Comparison of ENCODE assay signal across 16 cellular contexts in the genomic region with DNA sequence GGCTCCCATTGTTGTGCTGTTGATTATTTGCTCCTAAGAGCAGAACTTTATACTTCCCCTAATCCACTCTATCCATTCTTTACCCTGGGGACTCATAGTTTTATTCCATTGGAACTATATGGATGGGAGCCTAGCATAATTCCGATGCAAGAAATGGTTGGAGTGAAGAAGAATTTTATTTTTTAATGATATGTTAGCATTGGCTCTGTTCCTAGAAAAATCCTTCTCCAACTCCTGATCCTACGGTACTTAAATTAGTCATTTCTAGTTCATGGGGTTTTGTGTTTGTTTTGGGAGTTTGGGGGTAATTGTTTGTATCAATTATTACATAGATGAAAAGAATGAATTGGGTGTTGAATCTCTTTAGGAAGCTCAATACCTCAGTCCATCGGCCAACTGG.
DNase-seq lines count a peak whose midpoint lies in the region; ATAC-seq and TF ChIP-seq lines count a peak whose summit lies in the region.
"Had no signal": no experiment of that assay in that cellular context is flagged by ENCODE, and none has a peak within 500 bp of the region (broad histone marks: within the 10 kb centered on the region; RNA-seq: fewer than 3 reads in every experiment).

No MANE protein-coding gene starts in this region.

- H3K27me3 ChIP-seq in PC-3 (ENCODE audit: low read length) (no peaks in the 10 kb centered on the region), subcutaneous abdominal adipose tissue (ENCODE audit: control insufficient read depth in 5 of 5, insufficient read depth in 4 of 5, low read length in 5 of 5) (no peaks in the 10 kb centered on the region), upper lobe of right lung (no peaks in the 10 kb centered on the region)
- H3K27me3 ChIP-seq: BE2C had no signal

- CTCF ChIA-PET in PC-3 (lab: Charles Lee), result no interaction called here

- no peak overlapping the region for H2AFZ ChIP-seq in PC-3 (ENCODE audit: low read length)

- TF ChIP-seq CTCF in PC-3 (conservative IDR thresholded peaks at IDR 0.05; ENCODE audit: low read depth, low read length), result no peak
- TF ChIP-seq CTCF in upper lobe of right lung (IDR thresholded peaks at IDR 0.05), result no peak

- ATAC-seq in PC-3, result peak; percentile 79
- ATAC-seq in upper lobe of right lung, result no peak

- H3K9me2 ChIP-seq in PC-3 (replicated peaks; ENCODE audit: low read length), result no peaks in the 10 kb centered on the region

- H3K4me1 ChIP-seq in PC-3 (ENCODE audit: insufficient read depth, low read length) (peaks cover 15% of the 10 kb centered on the region), subcutaneous abdominal adipose tissue (ENCODE audit: control insufficient read depth in 5 of 5, insufficient read depth in 5 of 5, low read length in 5 of 5) (peaks cover 0 to 38% (median 32%) of the 10 kb centered on the region in 5 donors), upper lobe of right lung (peaks cover 14% of the 10 kb centered on the region)
- H3K4me1 ChIP-seq: BE2C had no signal

- H3K9me3 ChIP-seq in PC-3 (ENCODE audit: low read length) (no peaks in the 10 kb centered on the region), subcutaneous abdominal adipose tissue (ENCODE audit: control insufficient read depth in 5 of 5, low read length in 5 of 5) (peaks cover 0 to 3% (median 0%) of the 10 kb centered on the region in 5 donors), upper lobe of right lung (no peaks in the 10 kb centered on the region)
- H3K9me3 ChIP-seq: BE2C had no signal

- H4K20me1 ChIP-seq in PC-3 (ENCODE audit: low read length), result no peaks in the 10 kb centered on the region

- BruUV-seq in PC-3 (replicated peaks; lab: Mats Ljungman, UMichigan), result no TSS peak

- 0 out of 2 replicates have a peak overlapping the region, but pooled peaks have one; percentile 1 for H3K27ac ChIP-seq in PC-3 (ENCODE audit: low read length)
- H3K27ac ChIP-seq in subcutaneous abdominal adipose tissue (ENCODE audit: low read depth, low read length), result peak overlapping the region; percentile 39
- no peak overlapping the region for H3K27ac ChIP-seq in upper lobe of right lung

- POLR2A ChIA-PET in PC-3 (lab: Charles Lee; ENCODE audit: unreplicated experiment), result no interaction called here

- no peak overlapping the region for H3K9ac ChIP-seq in PC-3 (ENCODE audit: low read length)
- no peak overlapping the region for H3K9ac ChIP-seq in subcutaneous abdominal adipose tissue (ENCODE audit: low read length in 5 of 5)

- no peaks in the 10 kb centered on the region for H3K79me2 ChIP-seq in PC-3 (ENCODE audit: low read length)

- intact Hi-C loops in PC-3 (cut with micrococcal nuclease), result loop anchor here (10.0 kb wide), 1 partner anchor 128 kb away; no protein-coding TSS in a partner anchor
- intact Hi-C loops in upper lobe of right lung (cut with DNase I), result no loop called here

- no peaks in the 10 kb centered on the region for H3F3A ChIP-seq in PC-3 (ENCODE audit: low read length, unreplicated experiment)

- DNase-seq in PC-3 (peak; percentile 64), astrocyte of the hippocampus (ENCODE audit: low read depth, low spot score) (peak; percentile 36), fibroblast of peridontal ligament (ENCODE audit: extremely low read depth) (peak; percentile 22), SKM-1 (lab: John Stamatoyannopoulos, UW; ENCODE audit: unreplicated experiment) (no peak), mucosa of gallbladder (ENCODE audit: low spot score) (no peak), upper lobe of right lung (no peak)
- DNase-seq: BE2C; C1 segment of cervical spinal cord; CD4-positive, CD25-positive, alpha-beta regulatory T cell; CD8-positive, alpha-beta memory T cell; COR-L47; DMS 273 treated with DMSO at 0.1 percent for 48 hours; GF-D8; H9; IMR-90 had no signal

- H3K36me3 ChIP-seq in PC-3 (ENCODE audit: low read depth, low read length) (no peaks in the 10 kb centered on the region; the same call in 1 of the 2 replicates), subcutaneous abdominal adipose tissue (ENCODE audit: control insufficient read depth in 5 of 5, insufficient read depth in 5 of 5, low read length in 5 of 5) (peaks cover 0 to 11% (median 5%) of the 10 kb centered on the region in 5 donors), upper lobe of right lung (no peaks in the 10 kb centered on the region)
- H3K36me3 ChIP-seq: BE2C had no signal

- H3K4me3 ChIP-seq in PC-3 (ENCODE audit: low read length), result no peak overlapping the region; the same call in 1 of the 2 replicates
- H3K4me3 ChIP-seq in subcutaneous abdominal adipose tissue (ENCODE audit: low read depth in 1 of 5, low read length in 5 of 5), result no peak overlapping the region
- H3K4me3 ChIP-seq in upper lobe of right lung, result no peak overlapping the region

- peak overlapping the region; percentile 35 for H3K4me2 ChIP-seq in PC-3 (ENCODE audit: low read length)

Comparison
In these comparisons a context has a peak if more than half of its experiments do, and no peak if none do; other contexts are left out.
1. DNase-seq: peak in PC-3 (single experiment), astrocyte of the hippocampus (single experiment) and fibroblast of peridontal ligament (single experiment); none in SKM-1 (single experiment), mucosa of gallbladder (single experiment) and upper lobe of right lung (single experiment).